In genomic region chrX:17773221-17773876, GRCh38 we compare ENCODE assay signal across 22 cellular contexts.
"Had no signal": no experiment of that assay in that cellular context is flagged by ENCODE, and none has a peak within 500 bp of the region (broad histone marks: within the 10 kb centered on the region; RNA-seq: fewer than 3 reads in every experiment).

No MANE protein-coding gene starts in this region.

- H3K36me3 ChIP-seq: Peyer's patch, SJCRH30 had no signal

- H3K4me1 ChIP-seq: body of pancreas, Peyer's patch, SJCRH30 had no signal

- H3K9me3 ChIP-seq: body of pancreas, Peyer's patch, SJCRH30, SK-N-SH had no signal

- DNase-seq: activated CD4-positive, alpha-beta T cell treated with anti-CD3 and anti-CD28 coated beads, Interleukin-2, amount 10 ng/mL, durations not matched to agents 24 days and 14 days; activated CD4-positive, alpha-beta T cell treated with anti-CD3 and anti-CD28 coated beads, Interleukin-2, amount 50 U/mL, for 48 hours; activated CD8-positive, alpha-beta memory T cell treated with anti-CD3 and anti-CD28 coated beads, Interleukin-2, amount 50 U/mL, for 4 hours; activated gamma-delta T cell treated with Interleukin-2 at 50 U/mL for 16 hours; activated naive CD4-positive, alpha-beta T cell treated with anti-CD3 and anti-CD28 coated beads, Interleukin-2, amount 10 ng/mL, durations not matched to agents 7 days and 5 days; activated naive CD8-positive, alpha-beta T cell treated with anti-CD3 and anti-CD28 coated beads for 36 hours; aorta; body of pancreas; central memory CD4-positive, alpha-beta T cell; Kasumi-1; NCI-H1105 treated with DMSO at 0.1 percent for 48 hours; NCI-H1436 treated with DMSO at 0.1 percent for 48 hours; NCI-H187; NCI-H2081; NCI-H510A treated with DMSO at 0.1 percent for 48 hours; NCI-H69; Peyer's patch; Right ventricle myocardium superior; SJCRH30; SK-N-SH had no signal

- ATAC-seq: body of pancreas had no signal

- H3K4me1 Mint-ChIP-seq: activated CD4-positive, alpha-beta T cell treated with anti-CD3 and anti-CD28 coated beads, Interleukin-2, amount 10 ng/mL, durations not matched to agents 24 days and 14 days had no signal

- H3K9ac ChIP-seq: SK-N-SH had no signal

- H3K9me3 Mint-ChIP-seq: activated CD4-positive, alpha-beta T cell treated with anti-CD3 and anti-CD28 coated beads, Interleukin-2, amount 10 ng/mL, durations not matched to agents 24 days and 14 days; activated naive CD4-positive, alpha-beta T cell treated with anti-CD3 and anti-CD28 coated beads, Interleukin-2, amount 10 ng/mL, durations not matched to agents 7 days and 5 days; activated naive CD8-positive, alpha-beta T cell treated with anti-CD3 and anti-CD28 coated beads for 36 hours; activated T-helper 2 cell treated with anti-CD3 and anti-CD28 coated beads, Interferon-gamma antibody, Interleukin-2, Interleukin-4, amounts not matched to agents 10 μg/mL and 5 μg/mL and 100 μg/mL, durations not matched to agents 14 hours and 24 hours and 36 hours had no signal

- H3K4me3 ChIP-seq: body of pancreas, Peyer's patch, SJCRH30 had no signal

- H3K4me3 Mint-ChIP-seq: activated CD4-positive, alpha-beta T cell treated with anti-CD3 and anti-CD28 coated beads, Interleukin-2, amount 10 ng/mL, durations not matched to agents 24 days and 14 days; activated naive CD4-positive, alpha-beta T cell treated with anti-CD3 and anti-CD28 coated beads, Interleukin-2, amount 10 ng/mL, durations not matched to agents 7 days and 5 days; activated naive CD8-positive, alpha-beta T cell treated with anti-CD3 and anti-CD28 coated beads for 36 hours had no signal

- H3K27me3 Mint-ChIP-seq: activated CD4-positive, alpha-beta T cell treated with anti-CD3 and anti-CD28 coated beads, Interleukin-2, amount 10 ng/mL, durations not matched to agents 24 days and 14 days; activated naive CD4-positive, alpha-beta T cell treated with anti-CD3 and anti-CD28 coated beads, Interleukin-2, amount 10 ng/mL, durations not matched to agents 7 days and 5 days; activated naive CD8-positive, alpha-beta T cell treated with anti-CD3 and anti-CD28 coated beads for 36 hours had no signal

- H3K4me2 ChIP-seq: SK-N-SH had no signal

- H3K27ac Mint-ChIP-seq: activated CD4-positive, alpha-beta T cell treated with anti-CD3 and anti-CD28 coated beads, Interleukin-2, amount 10 ng/mL, durations not matched to agents 24 days and 14 days; activated naive CD4-positive, alpha-beta T cell treated with anti-CD3 and anti-CD28 coated beads, Interleukin-2, amount 10 ng/mL, durations not matched to agents 7 days and 5 days; activated naive CD8-positive, alpha-beta T cell treated with anti-CD3 and anti-CD28 coated beads for 36 hours; activated T-helper 2 cell treated with anti-CD3 and anti-CD28 coated beads, Interferon-gamma antibody, Interleukin-2, Interleukin-4, amounts not matched to agents 10 μg/mL and 5 μg/mL and 100 μg/mL, durations not matched to agents 14 hours and 24 hours and 36 hours had no signal

- H3K36me3 Mint-ChIP-seq: activated naive CD4-positive, alpha-beta T cell treated with anti-CD3 and anti-CD28 coated beads, Interleukin-2, amount 10 ng/mL, durations not matched to agents 7 days and 5 days; activated naive CD8-positive, alpha-beta T cell treated with anti-CD3 and anti-CD28 coated beads for 36 hours had no signal

- H3K9me2 ChIP-seq: SK-N-SH had no signal

- H3K27me3 ChIP-seq: body of pancreas, Peyer's patch, SJCRH30 had no signal

- H3K27ac ChIP-seq: body of pancreas, Peyer's patch, RWPE1, SJCRH30 had no signal
